ENCODE assay signal across 37 cellular contexts in the genomic region with DNA sequence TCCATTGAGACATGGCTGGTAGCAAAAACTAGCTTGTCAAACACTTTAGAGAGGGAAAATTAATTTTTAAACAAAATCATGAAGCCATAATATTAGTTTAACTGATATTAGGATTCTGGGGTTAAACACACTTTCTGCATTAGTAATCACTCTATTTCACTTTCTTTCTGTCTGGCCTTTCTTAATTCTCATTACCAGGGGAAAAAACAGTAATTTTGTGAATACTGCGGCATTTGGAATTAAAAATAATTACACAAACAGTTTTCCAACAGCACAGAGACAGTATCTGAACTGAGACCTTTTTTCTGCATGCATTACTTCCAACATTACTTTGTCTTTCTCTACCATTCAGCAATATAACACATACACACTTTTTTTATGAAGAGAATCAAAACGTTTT.
"Had no signal": no experiment of that assay in that cellular context is flagged by ENCODE, and none has a peak within 500 bp of the region (broad histone marks: within the 10 kb centered on the region; RNA-seq: fewer than 3 reads in every experiment).

No MANE protein-coding gene starts in this region.

- H3K4me3 Mint-ChIP-seq: activated B cell treated with CpG ODN at 0.5 μM for 24 hours; activated CD4-positive, alpha-beta memory T cell treated with anti-CD3 and anti-CD28 coated beads for 36 hours; activated CD4-positive, alpha-beta T cell treated with anti-CD3 and anti-CD28 coated beads, Interleukin-2, amount 10 ng/mL, durations not matched to agents 24 days and 14 days; activated CD8-positive, alpha-beta T cell treated with anti-CD3 and anti-CD28 coated beads for 36 hours; activated naive CD4-positive, alpha-beta T cell treated with anti-CD3 and anti-CD28 coated beads, Interleukin-2, amount 10 ng/mL, durations not matched to agents 7 days and 5 days; activated naive CD4-positive, alpha-beta T cell treated with anti-CD3 and anti-CD28 coated beads, Interleukin-2, amount 50 U/mL, for 24 hours; activated naive CD8-positive, alpha-beta T cell; activated naive CD8-positive, alpha-beta T cell treated with anti-CD3 and anti-CD28 coated beads, Interleukin-2, amount 10 ng/mL, durations not matched to agents 7 days and 5 days; activated naive CD8-positive, alpha-beta T cell treated with anti-CD3 and anti-CD28 coated beads, Interleukin-2, amount 50 U/mL, for 24 hours; activated T-cell treated with anti-CD3 and anti-CD28 coated beads, Interleukin-2, amount 50 U/mL, for 4 hours; activated T-helper 1 cell treated with anti-CD3 and anti-CD28 coated beads, Interleukin-12 subunit alpha, Interleukin-12 subunit beta, Interleukin-2, Interleukin-4 antibody, amounts not matched to agents 30 ng/mL and 10 ng/mL and 1 ng/mL, durations not matched to agents 14 hours and 24 hours and 36 hours; brain; T-helper 1 cell treated with Interleukin-12 subunit alpha and Interleukin-12 subunit beta and Interleukin-4 antibody, amounts not matched to agents 30 μg/mL and 1 μg/mL, for 36 hours; T-helper 2 cell treated with Interferon-gamma antibody and Interleukin-4, amounts not matched to agents 5 μg/mL and 100 μg/mL, for 36 hours had no signal

- H3K27me3 Mint-ChIP-seq: activated B cell treated with CpG ODN at 0.5 μM for 24 hours; activated CD4-positive, alpha-beta T cell treated with anti-CD3 and anti-CD28 coated beads, Interleukin-2, amount 10 ng/mL, durations not matched to agents 24 days and 14 days; activated CD8-positive, alpha-beta T cell treated with anti-CD3 and anti-CD28 coated beads for 36 hours; activated naive CD4-positive, alpha-beta T cell treated with anti-CD3 and anti-CD28 coated beads, Interleukin-2, amount 10 ng/mL, durations not matched to agents 7 days and 5 days; activated naive CD4-positive, alpha-beta T cell treated with anti-CD3 and anti-CD28 coated beads, Interleukin-2, amount 50 U/mL, for 24 hours; activated naive CD8-positive, alpha-beta T cell; activated naive CD8-positive, alpha-beta T cell treated with anti-CD3 and anti-CD28 coated beads, Interleukin-2, amount 10 ng/mL, durations not matched to agents 7 days and 5 days; brain had no signal

- DNase-seq: activated B cell treated with CpG ODN at 0.5 μM for 24 hours; activated CD4-positive, alpha-beta memory T cell treated with anti-CD3 and anti-CD28 coated beads for 36 hours; activated CD4-positive, alpha-beta T cell treated with anti-CD3 and anti-CD28 coated beads for 4 hours; activated CD4-positive, alpha-beta T cell treated with anti-CD3 and anti-CD28 coated beads, Interleukin-2, amount 10 ng/mL, durations not matched to agents 24 days and 14 days; activated CD4-positive, alpha-beta T cell treated with anti-CD3 and anti-CD28 coated beads, Interleukin-2, amount 50 U/mL, for 1 hour; activated CD4-positive, alpha-beta T cell treated with anti-CD3 and anti-CD28 coated beads, Interleukin-2, amount 50 U/mL, for 4 hours; activated CD4-positive, CD25-positive, alpha-beta regulatory T cell treated with anti-CD3 and anti-CD28 coated beads, Interleukin-2, amount 50 U/mL, for 72 hours; activated CD8-positive, alpha-beta memory T cell treated with anti-CD3 and anti-CD28 coated beads, Interleukin-2, amount 50 U/mL, for 4 hours; activated CD8-positive, alpha-beta T cell treated with anti-CD3 and anti-CD28 coated beads for 36 hours; activated effector memory CD4-positive, alpha-beta T cell treated with Interleukin-2 at 50 U/mL for 16 hours; activated gamma-delta T cell; activated naive CD4-positive, alpha-beta T cell treated with anti-CD3 and anti-CD28 coated beads, Interleukin-2, amount 10 ng/mL, durations not matched to agents 7 days and 5 days; activated naive CD4-positive, alpha-beta T cell treated with Interleukin-2 at 50 U/mL for 16 hours; activated naive CD8-positive, alpha-beta T cell treated with anti-CD3 and anti-CD28 coated beads, Interleukin-2, amount 10 ng/mL, durations not matched to agents 7 days and 5 days; activated naive CD8-positive, alpha-beta T cell treated with anti-CD3 and anti-CD28 coated beads, Interleukin-2, amount 50 U/mL, for 24 hours; activated T-cell treated with anti-CD3 and anti-CD28 coated beads for 4 hours; activated T-cell treated with anti-CD3 and anti-CD28 coated beads, Interleukin-2, amount 50 U/mL, for 1 hour; activated T-cell treated with anti-CD3 and anti-CD28 coated beads, Interleukin-2, amount 50 U/mL, for 4 hours; activated T-cell treated with anti-CD3 and anti-CD28 coated beads, Interleukin-2, amount 50 U/mL, for 72 hours; amygdala; anterior cingulate cortex; central memory CD4-positive, alpha-beta T cell; T-helper 2 cell; T-helper 9 cell had no signal

- H3K4me1 Mint-ChIP-seq: brain had no signal

- FAIRE-seq: bronchial epithelial cell, colon, TTC549 had no signal

- H3K9me3 ChIP-seq: ascending aorta had no signal

- H3K36me3 Mint-ChIP-seq: activated naive CD4-positive, alpha-beta T cell treated with anti-CD3 and anti-CD28 coated beads, Interleukin-2, amount 10 ng/mL, durations not matched to agents 7 days and 5 days; brain had no signal

- H3K9me3 Mint-ChIP-seq: activated naive CD4-positive, alpha-beta T cell treated with anti-CD3 and anti-CD28 coated beads, Interleukin-2, amount 10 ng/mL, durations not matched to agents 7 days and 5 days; brain; T-helper 2 cell treated with Interferon-gamma antibody and Interleukin-4, amounts not matched to agents 5 μg/mL and 100 μg/mL, for 36 hours had no signal

- H3K27ac Mint-ChIP-seq: activated B cell treated with CpG ODN at 0.5 μM for 24 hours; activated CD4-positive, alpha-beta memory T cell treated with anti-CD3 and anti-CD28 coated beads for 36 hours; activated CD4-positive, alpha-beta T cell treated with anti-CD3 and anti-CD28 coated beads, Interleukin-2, amount 10 ng/mL, durations not matched to agents 24 days and 14 days; activated CD8-positive, alpha-beta T cell treated with anti-CD3 and anti-CD28 coated beads for 36 hours; activated naive CD4-positive, alpha-beta T cell treated with anti-CD3 and anti-CD28 coated beads, Interleukin-2, amount 10 ng/mL, durations not matched to agents 7 days and 5 days; activated naive CD8-positive, alpha-beta T cell treated with anti-CD3 and anti-CD28 coated beads, Interleukin-2, amount 10 ng/mL, durations not matched to agents 7 days and 5 days; activated naive CD8-positive, alpha-beta T cell treated with anti-CD3 and anti-CD28 coated beads, Interleukin-2, amount 50 U/mL, for 24 hours; activated T-helper 1 cell treated with anti-CD3 and anti-CD28 coated beads, Interleukin-12 subunit alpha, Interleukin-12 subunit beta, Interleukin-2, Interleukin-4 antibody, amounts not matched to agents 30 ng/mL and 10 ng/mL and 1 ng/mL, durations not matched to agents 14 hours and 24 hours and 36 hours; activated T-helper 2 cell treated with anti-CD3 and anti-CD28 coated beads, Interferon-gamma antibody, Interleukin-2, Interleukin-4, amounts not matched to agents 10 μg/mL and 5 μg/mL and 100 μg/mL, durations not matched to agents 14 hours and 24 hours and 36 hours; brain; T-helper 1 cell treated with Interleukin-12 subunit alpha and Interleukin-12 subunit beta and Interleukin-4 antibody, amounts not matched to agents 30 μg/mL and 1 μg/mL, for 36 hours; T-helper 2 cell treated with Interferon-gamma antibody and Interleukin-4, amounts not matched to agents 5 μg/mL and 100 μg/mL, for 36 hours had no signal

- H3K4me1 ChIP-seq: ascending aorta had no signal

- ATAC-seq: activated CD8-positive, alpha-beta T cell treated with anti-CD3 and anti-CD28 coated beads for 36 hours; activated naive CD8-positive, alpha-beta T cell treated with anti-CD3 and anti-CD28 coated beads, Interleukin-2, amount 50 U/mL, for 24 hours; activated T-cell treated with anti-CD3 and anti-CD28 coated beads, Interleukin-2, amount 50 U/mL, for 4 hours; activated T-cell treated with anti-CD3 and anti-CD28 coated beads, Interleukin-2, amount 50 U/mL, for 72 hours had no signal

- H3K4me3 ChIP-seq: ascending aorta, cardiac muscle cell had no signal

- H3K36me3 ChIP-seq: ascending aorta, cardiac muscle cell had no signal

- H3K27ac ChIP-seq: ascending aorta, cardiac muscle cell, VCaP had no signal

- H3K27me3 ChIP-seq: ascending aorta, cardiac muscle cell had no signal
